Comparison of ENCODE assay signal across 10 cellular contexts in the genomic region with DNA sequence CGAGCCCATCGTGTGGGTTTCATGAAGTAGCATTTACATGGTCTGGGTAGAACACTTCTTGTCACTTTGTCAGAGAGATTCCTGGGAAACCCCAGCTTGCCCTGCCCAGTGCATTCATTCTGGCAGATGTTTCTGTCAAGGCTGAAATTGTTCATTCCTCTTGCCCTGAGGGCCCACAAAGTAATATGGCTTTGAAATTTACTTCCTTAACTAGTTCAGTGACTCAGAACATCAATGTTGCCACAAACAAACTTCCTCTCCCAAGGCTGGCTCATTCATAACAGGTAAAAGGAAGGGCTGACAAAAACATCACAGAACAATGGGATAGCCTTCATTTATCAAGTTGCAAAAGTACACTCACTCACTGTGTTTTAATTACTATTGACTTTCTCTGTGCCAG. TPM values are rescaled to one million over a fixed set of nuclear protein-coding genes. Genes with fewer than 3 reads are reported as not detected.
DNase-seq lines count a peak whose midpoint lies in the region; ATAC-seq and TF ChIP-seq lines count a peak whose summit lies in the region.
"Had no signal": no experiment of that assay in that cellular context is flagged by ENCODE, and none has a peak within 500 bp of the region (broad histone marks: within the 10 kb centered on the region; RNA-seq: fewer than 3 reads in every experiment).

No MANE protein-coding gene starts in this region.

- no peak for TF ChIP-seq CTCF in upper lobe of right lung (IDR thresholded peaks at IDR 0.05)

- H3K27me3 Mint-ChIP-seq in stimulated activated naive CD8-positive, alpha-beta T cell treated with anti-CD3 and anti-CD28 coated beads, Interleukin-15, Interleukin-2, amounts not matched to agents 100 ng/mL and 50 ng/mL, for 24 hours = no peaks in the 10 kb centered on the region
- H3K27me3 Mint-ChIP-seq in stimulated activated naive CD8-positive, alpha-beta T cell treated with anti-CD3 and anti-CD28 coated beads, Interleukin-15, amount 100 ng/mL, for 72 hours = no peaks in the 10 kb centered on the region
- H3K27me3 Mint-ChIP-seq: natural killer cell treated with Interleukin-12 subunit alpha and Interleukin-12 subunit beta and Interleukin-15 and Interleukin-18, amount 100 ng/mL, for 72 hours had no signal

- H3K4me1 Mint-ChIP-seq in stimulated activated naive CD8-positive, alpha-beta T cell treated with anti-CD3 and anti-CD28 coated beads, Interleukin-15, Interleukin-2, amounts not matched to agents 100 ng/mL and 50 ng/mL, for 24 hours (ENCODE audit: low read depth) = peaks cover 31% of the 10 kb centered on the region
- H3K4me1 Mint-ChIP-seq in stimulated activated naive CD8-positive, alpha-beta T cell treated with anti-CD3 and anti-CD28 coated beads, Interleukin-15, amount 100 ng/mL, for 72 hours = peaks cover 16% of the 10 kb centered on the region

- no peaks in the 10 kb centered on the region for H3K36me3 Mint-ChIP-seq in stimulated activated naive CD8-positive, alpha-beta T cell treated with anti-CD3 and anti-CD28 coated beads, Interleukin-15, Interleukin-2, amounts not matched to agents 100 ng/mL and 50 ng/mL, for 24 hours (ENCODE audit: low read depth)
- H3K36me3 Mint-ChIP-seq: natural killer cell treated with Interleukin-12 subunit alpha and Interleukin-12 subunit beta and Interleukin-15 and Interleukin-18, amount 100 ng/mL, for 72 hours had no signal

- H3K9me3 ChIP-seq in upper lobe of right lung = no peaks in the 10 kb centered on the region

- H3K9me3 Mint-ChIP-seq in stimulated activated naive CD8-positive, alpha-beta T cell treated with anti-CD3 and anti-CD28 coated beads, Interleukin-15, Interleukin-2, amounts not matched to agents 100 ng/mL and 50 ng/mL, for 24 hours = no peaks in the 10 kb centered on the region
- H3K9me3 Mint-ChIP-seq in stimulated activated naive CD8-positive, alpha-beta T cell treated with anti-CD3 and anti-CD28 coated beads, Interleukin-15, amount 100 ng/mL, for 72 hours = no peaks in the 10 kb centered on the region
- H3K9me3 Mint-ChIP-seq: natural killer cell treated with Interleukin-12 subunit alpha and Interleukin-12 subunit beta and Interleukin-15 and Interleukin-18, amount 100 ng/mL, for 72 hours had no signal

- H3K36me3 ChIP-seq in upper lobe of right lung = no peaks in the 10 kb centered on the region

- no peaks in the 10 kb centered on the region for H3K27me3 ChIP-seq in upper lobe of right lung

- intact Hi-C loops in upper lobe of right lung (cut with DNase I) = no loop called here

- ATAC-seq in stimulated activated naive CD8-positive, alpha-beta T cell treated with anti-CD3 and anti-CD28 coated beads, Interleukin-15, amount 100 ng/mL, for 72 hours = no peak
- no peak for ATAC-seq in upper lobe of right lung
- ATAC-seq: natural killer cell treated with Interleukin-12 subunit alpha and Interleukin-12 subunit beta and Interleukin-15 and Interleukin-18, amount 100 ng/mL, for 72 hours had no signal

- H3K4me3 ChIP-seq in upper lobe of right lung = no peak overlapping the region

- no peak for DNase-seq in stimulated activated naive CD8-positive, alpha-beta T cell treated with anti-CD3 and anti-CD28 coated beads, Interleukin-15, amount 100 ng/mL, for 72 hours
- DNase-seq in SK-MEL-5 (ENCODE audit: low read depth, low spot score) (peak; percentile 60), foreskin melanocyte (peak; percentile 72), upper lobe of right lung (no peak), inferior parietal cortex (ENCODE audit: extremely low spot score) (no peak), cortex of kidney (lab: John Stamatoyannopoulos, UW) (no peak)
- no peak for DNase-seq in stimulated activated CD4-positive, alpha-beta T cell treated with anti-CD3 and anti-CD28 coated beads, Interleukin-4, amount 100 ng/mL, for 24 hours
- DNase-seq: NCI-H82 had no signal

- peak overlapping the region; percentile 59 for H3K27ac ChIP-seq in upper lobe of right lung

- H3K27ac Mint-ChIP-seq in stimulated activated naive CD8-positive, alpha-beta T cell treated with anti-CD3 and anti-CD28 coated beads, Interleukin-15, Interleukin-2, amounts not matched to agents 100 ng/mL and 50 ng/mL, for 24 hours = peak overlapping the region; percentile 3
- H3K27ac Mint-ChIP-seq in stimulated activated naive CD8-positive, alpha-beta T cell treated with anti-CD3 and anti-CD28 coated beads, Interleukin-15, amount 100 ng/mL, for 72 hours = no peak overlapping the region
- H3K27ac Mint-ChIP-seq: natural killer cell treated with Interleukin-12 subunit alpha and Interleukin-12 subunit beta and Interleukin-15 and Interleukin-18, amount 100 ng/mL, for 72 hours had no signal

- peaks cover 41% of the 10 kb centered on the region for H3K4me1 ChIP-seq in upper lobe of right lung

- in situ Hi-C loops in SK-MEL-5 (cut with HindIII; ENCODE audit: low pct_unique_long_range_greater_than_20kb, low sequenced_read_pairs) = no loop called here

- H3K4me3 Mint-ChIP-seq in stimulated activated naive CD8-positive, alpha-beta T cell treated with anti-CD3 and anti-CD28 coated beads, Interleukin-15, Interleukin-2, amounts not matched to agents 100 ng/mL and 50 ng/mL, for 24 hours = no peak overlapping the region
- H3K4me3 Mint-ChIP-seq in stimulated activated naive CD8-positive, alpha-beta T cell treated with anti-CD3 and anti-CD28 coated beads, Interleukin-15, amount 100 ng/mL, for 72 hours = no peak overlapping the region
- H3K4me3 Mint-ChIP-seq: natural killer cell treated with Interleukin-12 subunit alpha and Interleukin-12 subunit beta and Interleukin-15 and Interleukin-18, amount 100 ng/mL, for 72 hours had no signal

RNA-seq across cellular contexts. Expression of gene KIAA0040, which starts 5.0 kb away (rescaled TPM):
- 1.1 and 1.5 TPM in 2 replicates for total RNA-seq in SK-MEL-5 (2014; rRNA removed; shearing (Covaris generic))
- polyA plus RNA-seq in SK-MEL-5 (2015; cell fraction: cytosol; rRNA removed) = 2.2 and 2.3 TPM in 2 replicates
- 0.70 and 2.4 TPM in 2 replicates for polyA plus RNA-seq in SK-MEL-5 (2015; cell fraction: nucleus; rRNA removed)
- 44.8 TPM for total RNA-seq in upper lobe of right lung

Comparison
In these comparisons a context has a peak if more than half of its experiments do, and no peak if none do; other contexts are left out.
1. DNase-seq: peak in SK-MEL-5 (single experiment) and foreskin melanocyte (single experiment); none in stimulated activated naive CD8-positive, alpha-beta T cell treated with anti-CD3 and anti-CD28 coated beads, Interleukin-15, amount 100 ng/mL, for 72 hours (0 of 2), upper lobe of right lung (single experiment), stimulated activated CD4-positive, alpha-beta T cell treated with anti-CD3 and anti-CD28 coated beads, Interleukin-4, amount 100 ng/mL, for 24 hours (single experiment), inferior parietal cortex (single experiment) and cortex of kidney (single experiment).
2. RNA of gene KIAA0040, which starts 5.0 kb away (total RNA-seq): 44.8 TPM in upper lobe of right lung (single experiment); 1.1 to 1.5 TPM in SK-MEL-5; every median in the first group is over 10 times any median in the second.